8 cellular contexts compared by ENCODE assay signal in genomic region chr12:63668800-63669365, GRCh38. TPM values are rescaled to one million over a fixed set of nuclear protein-coding genes. Genes with fewer than 3 reads are reported as not detected.
DNase-seq lines count a peak whose midpoint lies in the region; ATAC-seq and TF ChIP-seq lines count a peak whose summit lies in the region.
"Not testable (repeated sequence)": the region's sequence is repeated elsewhere in the genome, so short reads cannot be mapped to it uniquely, and the experiment has no call there.

No MANE protein-coding gene starts in this region.

- H3K4me3 ChIP-seq in HEK293 (ENCODE audit: low read depth, low read length) (peak overlapping the region; percentile 72), NB4 (ENCODE audit: low read depth, low read length) (peak overlapping the region; percentile 46), iPS-11a (ENCODE audit: low read depth, low read length) (peak overlapping the region; percentile 61), upper lobe of right lung (peak overlapping the region; percentile 58)

- ATAC-seq in omental fat pad (ENCODE audit: low FRiP score), result peak; percentile 69
- peak; percentile 55 for ATAC-seq in upper lobe of right lung

- intact Hi-C loops in upper lobe of right lung (cut with DNase I), result not testable (repeated sequence)

- peak; percentile 3 for DNase-seq in GM04504 (ENCODE audit: low read depth)
- not testable (repeated sequence) for DNase-seq in NB4 (ENCODE audit: low read depth); omental fat pad (ENCODE audit: low spot score); upper lobe of right lung
- peak; percentile 11 for DNase-seq in activated CD4-positive, alpha-beta T cell treated with anti-CD3 and anti-CD28 coated beads for 48 hours

- not testable (repeated sequence) for H3K36me3 ChIP-seq in HEK293 (ENCODE audit: control insufficient read depth in 2 of 2, insufficient read depth in 1 of 2, low read length in 2 of 2); upper lobe of right lung

- H3K9me3 ChIP-seq in HEK293 (ENCODE audit: control insufficient read depth, insufficient read depth, low read depth, low read length); upper lobe of right lung: not testable (repeated sequence)

- H3K27ac ChIP-seq in HEK293 (ENCODE audit: extremely low read depth, low read depth, low read length), result peak overlapping the region; percentile 62; the same call in 1 of the 2 replicates
- peak overlapping the region; percentile 39 for H3K27ac ChIP-seq in cingulate gyrus (ENCODE audit: low read depth, low read length)
- H3K27ac ChIP-seq in upper lobe of right lung, result not testable (repeated sequence)

- H3K4me1 ChIP-seq in HEK293 (ENCODE audit: control insufficient read depth, insufficient read depth, low read length); upper lobe of right lung: not testable (repeated sequence)

- TF ChIP-seq POLR2A in NB4 (IDR thresholded peaks at IDR 0.05; ENCODE audit: extremely low read depth, insufficient read length), result not testable (repeated sequence)

- not testable (repeated sequence) for H3K27me3 ChIP-seq in upper lobe of right lung

- POLR2A ChIA-PET in HEK293 (lab: Yijun Ruan, JAX), result interaction anchor here (1.0 kb wide), 1 partner anchor 248 kb away, joined by 3 read pairs; no protein-coding TSS in a partner anchor

- not testable (repeated sequence) for TF ChIP-seq CTCF in HEK293 (tag by site-specific recombination; IDR thresholded peaks at IDR 0.05); NB4 (IDR thresholded peaks at IDR 0.05; ENCODE audit: low read depth, low read length); omental fat pad (IDR thresholded peaks at IDR 0.05); upper lobe of right lung (IDR thresholded peaks at IDR 0.05)

- CTCF ChIA-PET in HEK293 (lab: Yijun Ruan, JAX), result interaction anchor here (0.7 to 1.2 kb wide), 2 partner anchors 249 to 985 kb away, joined by 3 to 6 read pairs; no protein-coding TSS in a partner anchor

TF ChIP-seq in HEK293, 187 proteins besides CTCF, POLR2A, EP300 and RAD21:
- TF ChIP-seq, protein P1, sequence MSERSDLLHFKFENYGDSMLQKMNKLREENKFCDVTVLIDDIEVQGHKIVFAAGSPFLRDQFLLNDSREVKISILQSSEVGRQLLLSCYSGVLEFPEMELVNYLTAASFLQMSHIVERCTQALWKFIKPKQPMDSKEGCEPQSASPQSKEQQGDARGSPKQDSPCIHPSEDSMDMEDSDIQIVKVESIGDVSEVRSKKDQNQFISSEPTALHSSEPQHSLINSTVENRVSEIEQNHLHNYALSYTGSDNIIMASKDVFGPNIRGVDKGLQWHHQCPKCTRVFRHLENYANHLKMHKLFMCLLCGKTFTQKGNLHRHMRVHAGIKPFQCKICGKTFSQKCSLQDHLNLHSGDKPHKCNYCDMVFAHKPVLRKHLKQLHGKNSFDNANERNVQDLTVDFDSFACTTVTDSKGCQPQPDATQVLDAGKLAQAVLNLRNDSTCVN (tag by site-specific recombination; optimal IDR thresholded peaks at IDR 0.05), result peak; percentile 70
- TF ChIP-seq ZBTB8A (tag by site-specific recombination; IDR thresholded peaks at IDR 0.05) (0 out of 2 replicates have a peak, but pooled peaks have one; percentile 1), SCRT2 (tag by site-specific recombination; IDR thresholded peaks at IDR 0.05) (peak; percentile 88)

RNA-seq across cellular contexts. Expression of gene DPY19L2, which starts 0.6 kb away (rescaled TPM):
- total RNA-seq in omental fat pad (10 to 100 TPM in 1 of 4 donors, 1 to 10 TPM in 3; 6.1 to 28.4 (median 8.4) TPM), upper lobe of right lung (2.3 TPM)
